In genomic region chr9:128249914-128250838, GRCh38 we compare ENCODE assay signal across 8 cellular contexts. TPM values are rescaled to one million over a fixed set of nuclear protein-coding genes. Genes with fewer than 3 reads are reported as not detected.
DNase-seq lines count a peak whose midpoint lies in the region; ATAC-seq and TF ChIP-seq lines count a peak whose summit lies in the region.

No MANE protein-coding gene starts in this region.

- TF ChIP-seq EP300 in sigmoid colon (IDR thresholded peaks at IDR 0.05): no peak

- H3K4me3 Mint-ChIP-seq in T-helper 17 cell: peak overlapping the region; percentile 84

- TF ChIP-seq POLR2A in adrenal gland (IDR thresholded peaks at IDR 0.05) (no peak), sigmoid colon (IDR thresholded peaks at IDR 0.05) (no peak)

- TF ChIP-seq CTCF in adrenal gland (IDR thresholded peaks at IDR 0.05): no peak
- no peak for TF ChIP-seq CTCF in heart right ventricle (IDR thresholded peaks at IDR 0.05)
- TF ChIP-seq CTCF in sigmoid colon (IDR thresholded peaks at IDR 0.05): no peak

- no peaks in the 10 kb centered on the region for H3K36me3 Mint-ChIP-seq in T-helper 17 cell (ENCODE audit: low read depth)

- no peaks in the 10 kb centered on the region for H3K9me3 ChIP-seq in T-helper 17 cell (ENCODE audit: control insufficient read depth, low read length, poor library complexity, severe bottlenecking)
- no peaks in the 10 kb centered on the region for H3K9me3 ChIP-seq in adrenal gland (replicated peaks in 1 of 3)
- H3K9me3 ChIP-seq in heart right ventricle: no peaks in the 10 kb centered on the region
- no peaks in the 10 kb centered on the region for H3K9me3 ChIP-seq in sigmoid colon

- H3K4me1 ChIP-seq in adrenal gland (replicated peaks in 1 of 2) (peaks cover 7 to 22% of the 10 kb centered on the region in 2 donors), heart right ventricle (peaks cover 9 to 33% (median 25%) of the 10 kb centered on the region in 9 donors), sigmoid colon (peaks cover 0 to 27% (median 22%) of the 10 kb centered on the region in 4 donors)

- H3K27me3 Mint-ChIP-seq in T-helper 17 cell: peaks cover 16% of the 10 kb centered on the region

- intact Hi-C loops in adrenal gland (cut with DNase I): no loop called here
- intact Hi-C loops in heart right ventricle (cut with DNase I): no loop called here
- intact Hi-C loops in sigmoid colon (cut with DNase I): no loop called here

- H3K4me1 Mint-ChIP-seq in T-helper 17 cell: peaks cover 19% of the 10 kb centered on the region

- H3K4me3 ChIP-seq in adrenal gland: peak overlapping the region in 1 of 4 donors; percentile 49
- peak overlapping the region; percentile 1 to 50 (median 24) for H3K4me3 ChIP-seq in heart right ventricle
- peak overlapping the region in 3 of 4 donors; percentile 9 to 26 (median 22) for H3K4me3 ChIP-seq in sigmoid colon

- WGBS in adrenal gland, 4 donors: 10 to 27% (median 23%) methylated on average over 23 to 80 of the region's 81 CpGs
- WGBS in heart right ventricle, 2 donors: 20 to 21% methylated on average over 55 to 81 of the region's 81 CpGs
- 7 to 20% methylated on average over 81 of the region's 81 CpGs for WGBS in sigmoid colon, 2 donors

- peak in 8 of 14 donors; percentile 2 to 27 (median 11) for DNase-seq in C1 segment of cervical spinal cord (lab: John Stamatoyannopoulos, UW)
- peak; percentile 96 to 99 (median 98) for DNase-seq in T-helper 17 cell
- peak; percentile 88 to 96 (median 93) for DNase-seq in adrenal gland
- peak; percentile 69 to 86 for DNase-seq in heart right ventricle
- DNase-seq in sigmoid colon: peak; percentile 81
- no peak for DNase-seq in cortex of kidney (lab: John Stamatoyannopoulos, UW)

- H3K27ac ChIP-seq in adrenal gland (peak overlapping the region in 1 of 5 donors; percentile 18), heart right ventricle (no peak overlapping the region), sigmoid colon (no peak overlapping the region)

- ATAC-seq in GM19351 (IDR thresholded peaks at IDR 0.05; ENCODE audit: unreplicated experiment) (peak; percentile 92), HG03469 (IDR thresholded peaks at IDR 0.05; ENCODE audit: unreplicated experiment) (peak; percentile 63), T-helper 17 cell (peak; percentile 96), heart right ventricle (peak; percentile 71 to 89 (median 76))

- no peak overlapping the region for H3K27ac Mint-ChIP-seq in T-helper 17 cell

- no peaks in the 10 kb centered on the region for H3K36me3 ChIP-seq in adrenal gland (replicated peaks in 1 of 2)
- no peaks in the 10 kb centered on the region for H3K36me3 ChIP-seq in heart right ventricle
- H3K36me3 ChIP-seq in sigmoid colon: no peaks in the 10 kb centered on the region

- H3K27me3 ChIP-seq in adrenal gland (no peaks in the 10 kb centered on the region), heart right ventricle (peaks cover 0 to 31% (median 8%) of the 10 kb centered on the region in 7 donors), sigmoid colon (peaks cover 0 to 27% (median 20%) of the 10 kb centered on the region in 3 donors)

RNA-seq across cellular contexts. Expression of gene GOLGA2, which starts 25.6 kb away (rescaled TPM):
- 10 to 100 TPM; 50.0 to 60.5 TPM for total RNA-seq in T-helper 17 cell
- total RNA-seq in adrenal gland: 10 to 100 TPM; 35.8 to 92.8 (median 81.3) TPM
- polyA plus RNA-seq in adrenal gland: 100 to 1,000 TPM in 2 of 3 donors, 10 to 100 TPM in 1; 87.7 to 221 (median 124) TPM
- total RNA-seq in heart right ventricle: 100 to 1,000 TPM in 1 of 10 donors, 10 to 100 TPM in 9; 78.0 to 101 (median 89.1) TPM
- polyA plus RNA-seq in heart right ventricle: 10 to 100 TPM; 85.7 to 91.8 TPM
- total RNA-seq in sigmoid colon: 100 to 1,000 TPM in 1 of 4 donors, 10 to 100 TPM in 3; 76.0 to 104 (median 86.5) TPM
- polyA plus RNA-seq in sigmoid colon: 10 to 100 TPM; 48.1 to 82.7 (median 50.5) TPM

RNA-seq across cellular contexts. Expression of gene SWI5, which starts 25.9 kb away (rescaled TPM):
- 10 to 100 TPM in 1 of 2 donors, 1 to 10 TPM in 1; 6.1 to 10.3 TPM for total RNA-seq in T-helper 17 cell
- 10 to 100 TPM; 17.7 to 58.9 (median 26.2) TPM for total RNA-seq in adrenal gland
- 10 to 100 TPM; 20.2 to 30.1 (median 25.0) TPM for polyA plus RNA-seq in adrenal gland
- 10 to 100 TPM; 13.9 to 23.8 (median 20.8) TPM for total RNA-seq in heart right ventricle
- polyA plus RNA-seq in heart right ventricle: 10 to 100 TPM; 17.0 to 46.3 TPM
- total RNA-seq in sigmoid colon: 10 to 100 TPM; 18.0 to 35.7 (median 23.4) TPM
- polyA plus RNA-seq in sigmoid colon: 10 to 100 TPM; 23.4 to 27.3 (median 24.1) TPM

RNA-seq across cellular contexts. Expression of gene DNM1, which starts 47.0 kb away (rescaled TPM):
- total RNA-seq in T-helper 17 cell: 1 to 10 TPM; 1.3 to 2.2 TPM
- 10 to 100 TPM in 6 of 8 donors, 1 to 10 TPM in 2; 2.4 to 14.7 (median 12.2) TPM for total RNA-seq in adrenal gland
- polyA plus RNA-seq in adrenal gland: 10 to 100 TPM in 2 of 3 donors, 1 to 10 TPM in 1; 5.8 to 44.3 (median 17.5) TPM
- total RNA-seq in heart right ventricle: 1 to 10 TPM; 2.1 to 7.7 (median 3.9) TPM
- polyA plus RNA-seq in heart right ventricle: 10 to 100 TPM in 1 of 2 donors, 1 to 10 TPM in 1; 2.5 to 13.7 TPM
- 10 to 100 TPM in 2 of 4 donors, 1 to 10 TPM in 2; 7.7 to 40.2 (median 12.9) TPM for total RNA-seq in sigmoid colon
- 1 to 10 TPM in 2 of 3 donors, under 1 TPM in 1; 0.46 to 9.3 (median 1.2) TPM for polyA plus RNA-seq in sigmoid colon

RNA-seq across cellular contexts. Expression of gene CIZ1, which starts 58.8 kb away (rescaled TPM):
- total RNA-seq in T-helper 17 cell (100 to 1,000 TPM; 128 to 134 TPM), adrenal gland (100 to 1,000 TPM in 3 of 8 donors, 10 to 100 TPM in 5; 49.5 to 142 (median 88.2) TPM), heart right ventricle (10 to 100 TPM; 63.0 to 96.0 (median 76.7) TPM), sigmoid colon (100 to 1,000 TPM in 1 of 4 donors, 10 to 100 TPM in 3; 60.2 to 116 (median 68.5) TPM)
- polyA plus RNA-seq in adrenal gland (100 to 1,000 TPM in 1 of 3 donors, 10 to 100 TPM in 2; 63.0 to 134 (median 65.2) TPM), heart right ventricle (10 to 100 TPM; 39.7 to 70.2 TPM), sigmoid colon (10 to 100 TPM; 25.7 to 58.3 (median 46.8) TPM)
